ENCODE assay signal across 12 cellular contexts in the genomic region with DNA sequence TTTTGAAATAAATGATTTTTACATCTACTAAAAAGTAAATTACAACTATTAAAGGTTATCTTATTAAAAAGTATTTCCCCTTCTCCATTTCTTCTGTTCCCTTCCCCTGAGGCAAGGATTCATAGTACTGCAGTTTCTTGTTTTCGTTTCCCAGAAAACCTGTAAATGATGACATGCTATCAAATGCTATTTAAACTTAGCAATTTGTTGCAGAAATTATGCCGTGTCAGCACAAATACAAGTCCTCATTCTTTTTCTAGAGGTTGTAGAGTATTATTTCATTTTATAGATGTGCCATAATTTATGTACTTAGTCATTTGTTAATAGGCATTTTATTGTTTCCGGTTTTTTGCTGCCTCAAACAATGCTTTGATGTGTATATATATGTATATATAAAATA.
"Had no signal": no experiment of that assay in that cellular context is flagged by ENCODE, and none has a peak within 500 bp of the region (broad histone marks: within the 10 kb centered on the region; RNA-seq: fewer than 3 reads in every experiment).

No MANE protein-coding gene starts in this region.

- H3K4me3 Mint-ChIP-seq: activated CD4-positive, alpha-beta memory T cell treated with anti-CD3 and anti-CD28 coated beads, Interleukin-2, amount 10 ng/mL, durations not matched to agents 7 days and 5 days; activated T-cell treated with anti-CD3 and anti-CD28 coated beads, Interleukin-2, amount 50 U/mL, for 72 hours; naive thymus-derived CD8-positive, alpha-beta T cell; stimulated activated memory B cell treated with anti-CD40 and anti-IgM and Interleukin-4, amounts not matched to agents 10 μg/mL and 1 μg/mL and 100 μg/mL, for 72 hours had no signal

- H3K27ac Mint-ChIP-seq: activated CD4-positive, alpha-beta memory T cell treated with anti-CD3 and anti-CD28 coated beads, Interleukin-2, amount 10 ng/mL, durations not matched to agents 7 days and 5 days; activated T-cell treated with anti-CD3 and anti-CD28 coated beads, Interleukin-2, amount 50 U/mL, for 72 hours; naive thymus-derived CD8-positive, alpha-beta T cell; progenitor cell of endocrine pancreas; stimulated activated memory B cell treated with anti-CD40 and anti-IgM and Interleukin-4, amounts not matched to agents 10 μg/mL and 1 μg/mL and 100 μg/mL, for 72 hours had no signal

- H3K9me3 Mint-ChIP-seq: activated CD4-positive, alpha-beta memory T cell treated with anti-CD3 and anti-CD28 coated beads, Interleukin-2, amount 10 ng/mL, durations not matched to agents 7 days and 5 days; activated T-cell treated with anti-CD3 and anti-CD28 coated beads, Interleukin-2, amount 50 U/mL, for 72 hours; naive thymus-derived CD8-positive, alpha-beta T cell; stimulated activated memory B cell treated with anti-CD40 and anti-IgM and Interleukin-4, amounts not matched to agents 10 μg/mL and 1 μg/mL and 100 μg/mL, for 72 hours had no signal

- H3K36me3 ChIP-seq: cardiac muscle cell, esophagus muscularis mucosa had no signal

- H3K27ac ChIP-seq: cardiac muscle cell, esophagus muscularis mucosa, VCaP had no signal

- H3K9me3 ChIP-seq: esophagus muscularis mucosa had no signal

- ATAC-seq: naive thymus-derived CD8-positive, alpha-beta T cell had no signal

- DNase-seq: activated CD4-positive, alpha-beta memory T cell treated with anti-CD3 and anti-CD28 coated beads, Interleukin-2, amount 10 ng/mL, durations not matched to agents 7 days and 5 days; activated naive CD4-positive, alpha-beta T cell treated with Interleukin-2 at 50 U/mL for 16 hours; activated T-cell treated with anti-CD3 and anti-CD28 coated beads, Interleukin-2, amount 50 U/mL, for 72 hours; naive thymus-derived CD8-positive, alpha-beta T cell; occipital lobe; right cardiac atrium had no signal

- H3K4me3 ChIP-seq: cardiac muscle cell, esophagus muscularis mucosa, lung had no signal

- H3K27me3 Mint-ChIP-seq: activated CD4-positive, alpha-beta memory T cell treated with anti-CD3 and anti-CD28 coated beads, Interleukin-2, amount 10 ng/mL, durations not matched to agents 7 days and 5 days; progenitor cell of endocrine pancreas; stimulated activated memory B cell treated with anti-CD40 and anti-IgM and Interleukin-4, amounts not matched to agents 10 μg/mL and 1 μg/mL and 100 μg/mL, for 72 hours had no signal

- H3K27me3 ChIP-seq: cardiac muscle cell, esophagus muscularis mucosa had no signal
